Comparison of ENCODE assay signal across 29 cellular contexts in the genomic region with DNA sequence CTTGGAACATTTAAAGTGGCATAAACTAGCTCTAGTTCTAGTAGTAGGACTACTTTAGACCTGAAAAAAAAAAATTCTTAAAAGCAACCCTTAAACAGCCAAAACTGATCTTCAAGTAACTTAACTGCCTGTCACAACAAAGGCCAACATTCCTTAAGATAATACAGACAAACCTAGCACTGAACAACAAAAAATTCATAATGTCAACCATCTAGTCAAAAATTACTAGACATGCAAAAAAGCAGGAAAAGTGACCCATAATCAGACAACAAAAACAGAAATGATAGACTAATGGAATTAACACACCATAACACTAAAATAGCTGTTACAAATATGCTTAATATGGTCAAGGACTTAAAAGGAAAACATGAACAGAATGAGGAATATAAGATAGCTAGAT. TPM values are rescaled to one million over a fixed set of nuclear protein-coding genes. Genes with fewer than 3 reads are reported as not detected.
"Had no signal": no experiment of that assay in that cellular context is flagged by ENCODE, and none has a peak within 500 bp of the region (broad histone marks: within the 10 kb centered on the region; RNA-seq: fewer than 3 reads in every experiment).

No MANE protein-coding gene starts in this region.

- ATAC-seq: activated CD8-positive, alpha-beta T cell treated with anti-CD3 and anti-CD28 coated beads for 36 hours; activated naive CD8-positive, alpha-beta T cell treated with anti-CD3 and anti-CD28 coated beads, Interleukin-2, amount 50 U/mL, for 24 hours had no signal

- H3K36me3 ChIP-seq: breast epithelium had no signal

- H3K27me3 ChIP-seq: ascending aorta, breast epithelium had no signal

- H3K27ac ChIP-seq: ascending aorta, breast epithelium, VCaP had no signal

- H3K4me1 ChIP-seq: ascending aorta, breast epithelium had no signal

- H3K4me3 ChIP-seq: ascending aorta, breast epithelium had no signal

- DNase-seq: activated B cell treated with CpG ODN at 0.5 μM for 24 hours; activated CD4-positive, alpha-beta memory T cell treated with anti-CD3 and anti-CD28 coated beads for 36 hours; activated CD4-positive, alpha-beta T cell treated with anti-CD3 and anti-CD28 coated beads for 4 hours; activated CD4-positive, alpha-beta T cell treated with anti-CD3 and anti-CD28 coated beads, Interleukin-2, amount 50 U/mL, for 1 hour; activated CD4-positive, alpha-beta T cell treated with anti-CD3 and anti-CD28 coated beads, Interleukin-2, amount 50 U/mL, for 4 hours; activated CD4-positive, CD25-positive, alpha-beta regulatory T cell treated with anti-CD3 and anti-CD28 coated beads, Interleukin-2, amount 50 U/mL, for 72 hours; activated CD8-positive, alpha-beta memory T cell treated with anti-CD3 and anti-CD28 coated beads, Interleukin-2, amount 50 U/mL, for 4 hours; activated CD8-positive, alpha-beta T cell treated with anti-CD3 and anti-CD28 coated beads for 36 hours; activated effector memory CD4-positive, alpha-beta T cell treated with Interleukin-2 at 50 U/mL for 16 hours; activated gamma-delta T cell; activated naive CD4-positive, alpha-beta T cell treated with Interleukin-2 at 50 U/mL for 16 hours; activated naive CD8-positive, alpha-beta T cell treated with anti-CD3 and anti-CD28 coated beads, Interleukin-2, amount 10 ng/mL, durations not matched to agents 7 days and 5 days; activated naive CD8-positive, alpha-beta T cell treated with anti-CD3 and anti-CD28 coated beads, Interleukin-2, amount 50 U/mL, for 24 hours; activated T-cell treated with anti-CD3 and anti-CD28 coated beads, Interleukin-2, amount 50 U/mL, for 24 hours; activated T-cell treated with anti-CD3 and anti-CD28 coated beads, Interleukin-2, amount 50 U/mL, for 48 hours; amygdala; anterior cingulate cortex; central memory CD4-positive, alpha-beta T cell; T-helper 1 cell; T-helper 2 cell; T-helper 9 cell had no signal

- FAIRE-seq: TTC549 had no signal

RNA-seq across cellular contexts. Expression of a gene that starts 43.9 kb away (rescaled TPM):
- total RNA-seq: activated CD4-positive, alpha-beta memory T cell treated with anti-CD3 and anti-CD28 coated beads for 36 hours; activated CD4-positive, alpha-beta T cell treated with anti-CD3 and anti-CD28 coated beads, Interleukin-2, amount 10 ng/mL, durations not matched to agents 24 days and 14 days; activated CD8-positive, alpha-beta memory T cell treated with anti-CD3 and anti-CD28 coated beads for 36 hours; activated CD8-positive, alpha-beta T cell treated with anti-CD3 and anti-CD28 coated beads for 36 hours; activated naive CD8-positive, alpha-beta T cell treated with anti-CD3 and anti-CD28 coated beads, Interleukin-2, amount 10 ng/mL, durations not matched to agents 7 days and 5 days; activated T-helper 2 cell treated with anti-CD3 and anti-CD28 coated beads, Interferon-gamma antibody, Interleukin-2, Interleukin-4, amounts not matched to agents 10 μg/mL and 5 μg/mL and 100 μg/mL, durations not matched to agents 14 hours and 24 hours and 36 hours had no signal

RNA-seq across cellular contexts. Expression of a gene that starts 45.4 kb away (rescaled TPM):
- total RNA-seq: activated CD4-positive, alpha-beta memory T cell treated with anti-CD3 and anti-CD28 coated beads for 36 hours; activated CD4-positive, alpha-beta T cell treated with anti-CD3 and anti-CD28 coated beads, Interleukin-2, amount 10 ng/mL, durations not matched to agents 24 days and 14 days; activated CD8-positive, alpha-beta memory T cell treated with anti-CD3 and anti-CD28 coated beads for 36 hours; activated CD8-positive, alpha-beta T cell treated with anti-CD3 and anti-CD28 coated beads for 36 hours; activated naive CD8-positive, alpha-beta T cell treated with anti-CD3 and anti-CD28 coated beads, Interleukin-2, amount 10 ng/mL, durations not matched to agents 7 days and 5 days; activated T-helper 2 cell treated with anti-CD3 and anti-CD28 coated beads, Interferon-gamma antibody, Interleukin-2, Interleukin-4, amounts not matched to agents 10 μg/mL and 5 μg/mL and 100 μg/mL, durations not matched to agents 14 hours and 24 hours and 36 hours; ascending aorta; cardiac septum had no signal
